In the genomic region with DNA sequence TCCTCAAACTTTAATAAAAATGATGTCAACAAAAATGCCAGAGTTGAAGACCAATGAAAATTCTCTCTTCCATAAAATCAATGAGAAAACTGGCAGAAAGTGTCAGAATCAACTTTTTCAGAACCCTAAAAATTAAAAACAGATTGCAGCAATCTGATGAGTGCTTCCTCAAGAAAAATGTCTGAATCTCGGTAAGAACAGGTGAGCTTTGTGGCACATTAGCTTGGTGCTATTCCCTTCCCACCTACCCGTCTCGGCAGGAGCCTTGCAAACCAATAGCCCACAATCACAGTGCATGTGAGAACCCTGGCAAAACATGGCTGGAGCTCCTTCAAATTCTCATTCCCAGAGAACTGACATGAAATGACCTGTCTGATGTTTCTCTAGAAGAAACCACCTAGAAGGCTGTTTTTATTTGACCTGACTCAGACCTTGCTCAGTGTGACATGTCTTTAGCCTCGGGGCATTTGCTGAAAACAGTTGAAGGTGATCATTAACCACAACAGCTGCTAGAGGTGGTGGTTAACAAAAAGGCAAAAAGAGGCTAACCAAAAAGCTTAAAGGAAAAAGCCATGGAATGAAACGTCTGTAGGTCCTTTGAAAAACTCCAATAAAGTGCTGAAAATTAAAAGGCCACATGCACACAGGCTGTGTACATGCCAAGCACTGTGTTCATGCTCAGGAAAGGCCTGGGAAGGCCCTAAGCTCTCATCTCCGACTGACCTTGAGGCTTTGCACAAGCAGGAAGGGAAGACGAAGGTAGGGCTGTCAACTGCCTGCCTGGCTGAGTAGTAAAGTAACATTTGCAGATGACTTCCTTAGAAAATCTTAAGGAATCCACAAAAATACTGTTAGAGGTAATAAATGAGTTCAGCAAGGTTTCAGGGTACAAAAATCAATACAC, we compare ENCODE assay signal across 18 cellular contexts.
DNase-seq lines count a peak whose midpoint lies in the region; ATAC-seq, FAIRE-seq and TF ChIP-seq lines count a peak whose summit lies in the region.
"Had no signal": no experiment of that assay in that cellular context is flagged by ENCODE, and none has a peak within 500 bp of the region (broad histone marks: within the 10 kb centered on the region; RNA-seq: fewer than 3 reads in every experiment).

No MANE protein-coding gene starts in this region.

- no peaks in the 10 kb centered on the region for H3K79me2 ChIP-seq in KMS-11 (ENCODE audit: insufficient read depth, low read depth)

- H3K36me3 ChIP-seq in KMS-11 (ENCODE audit: insufficient read depth): no peaks in the 10 kb centered on the region

- POLR2A ChIA-PET in A549 (lab: Yijun Ruan, JAX) (no interaction called here), RWPE1 (lab: Yijun Ruan, JAX; ENCODE audit: low non-redundant PET) (no interaction called here)

- no peak overlapping the region for H2AFZ ChIP-seq in KMS-11 (ENCODE audit: low read depth)

- TF ChIP-seq POLR2A in A549 (IDR thresholded peaks at IDR 0.05; ENCODE audit: low read length): no peak

- H3K4me2 ChIP-seq in A549 (peak overlapping the region; percentile 68), KMS-11 (peak overlapping the region; percentile 41; the same call in 1 of the 2 replicates)

- TF ChIP-seq CTCF in A549 (IDR thresholded peaks at IDR 0.05): no peak
- TF ChIP-seq CTCF in KMS-11 (conservative IDR thresholded peaks at IDR 0.05; ENCODE audit: low read depth, low read length): no peak
- TF ChIP-seq CTCF in RWPE1 (conservative IDR thresholded peaks at IDR 0.05; ENCODE audit: low read depth): no peak

- no peaks in the 10 kb centered on the region for H3K27me3 ChIP-seq in KMS-11 (ENCODE audit: insufficient read depth, low read depth)

- H3K27ac ChIP-seq in A549: peak overlapping the region in 1 of 2 experiments; percentile 27; a peak in 1 of 6 replicates
- peak overlapping the region; percentile 17; the same call in 1 of the 2 replicates for H3K27ac ChIP-seq in KMS-11
- no peak overlapping the region for H3K27ac ChIP-seq in RWPE1

- DNase-seq in A549 (ENCODE audit: low read depth in 1 of 2, low spot score in 1 of 2) (peak; percentile 54 to 64), RWPE1 (ENCODE audit: low spot score) (peak; percentile 60), islet precursor cell (peak; percentile 86), germinal center (ENCODE audit: low spot score) (no peak), 8988T (no peak), CD1c-positive myeloid dendritic cell (ENCODE audit: extremely low spot score) (no peak)
- DNase-seq: activated CD8-positive, alpha-beta T cell treated with anti-CD3 and anti-CD28 coated beads for 36 hours; activated naive CD8-positive, alpha-beta T cell treated with anti-CD3 and anti-CD28 coated beads, Interleukin-2, amount 50 U/mL, for 24 hours; caudate nucleus; effector CD8-positive, alpha-beta T cell; NCI-H1436; nephron progenitor cell; OCI-M1; stimulated activated CD4-positive, alpha-beta T cell treated with anti-CD3 and anti-CD28 coated beads, Interleukin-15, amount 100 ng/mL, for 24 hours had no signal

- ATAC-seq in A549: peak; percentile 65 to 72; a peak in 5 of 6 replicates
- no peak for ATAC-seq in GM19452 (IDR thresholded peaks at IDR 0.05; ENCODE audit: unreplicated experiment)
- ATAC-seq: activated CD8-positive, alpha-beta T cell treated with anti-CD3 and anti-CD28 coated beads for 36 hours; activated naive CD8-positive, alpha-beta T cell treated with anti-CD3 and anti-CD28 coated beads, Interleukin-2, amount 50 U/mL, for 24 hours had no signal

- FAIRE-seq in A549 (lab: Jason Lieb, UNC): peak; percentile 97
- FAIRE-seq: H1, urothelium cell line had no signal

- H3K4me1 ChIP-seq in A549 (peaks cover 17% of the 10 kb centered on the region), KMS-11 (ENCODE audit: low read depth, poor library complexity, severe bottlenecking) (peaks cover 21% of the 10 kb centered on the region)

- no peak overlapping the region for H3K9ac ChIP-seq in KMS-11

- no peak for TF ChIP-seq EP300 in A549 (IDR thresholded peaks at IDR 0.05)

- no peaks in the 10 kb centered on the region for H3K9me3 ChIP-seq in A549

- no peak for TF ChIP-seq RAD21 in A549 (conservative IDR thresholded peaks at IDR 0.05 in 1 of 2, IDR thresholded peaks at IDR 0.05 in 1 of 2)

- H3K4me3 ChIP-seq in A549 (no peak overlapping the region), KMS-11 (IDR thresholded peaks at IDR 0.05; ENCODE audit: insufficient read depth, low read depth, low read length) (no peak overlapping the region)

- WGBS in A549 (ENCODE audit: missing lambda C conversion rate): 14% methylated on average over 7 of the region's 7 CpGs

- CTCF ChIA-PET in A549 (lab: Yijun Ruan, JAX) (interaction anchor here (0.6 to 0.9 kb wide), 3 partner anchors 13 to 374 kb away, joined by 3 to 4 read pairs (median 3); no protein-coding TSS in a partner anchor), RWPE1 (lab: Yijun Ruan, JAX) (interaction anchor here (0.6 to 0.8 kb wide), 3 partner anchors 46 to 552 kb away, joined by 4 to 5 read pairs (median 4); no protein-coding TSS in a partner anchor)

- H4K20me1 ChIP-seq in KMS-11 (ENCODE audit: insufficient read depth): no peaks in the 10 kb centered on the region

TF ChIP-seq in A549, 52 proteins besides CTCF, POLR2A, EP300 and RAD21:
- no peak for TF ChIP-seq ZC3H11A (IDR thresholded peaks at IDR 0.05)
- TF ChIP-seq, protein P1, sequence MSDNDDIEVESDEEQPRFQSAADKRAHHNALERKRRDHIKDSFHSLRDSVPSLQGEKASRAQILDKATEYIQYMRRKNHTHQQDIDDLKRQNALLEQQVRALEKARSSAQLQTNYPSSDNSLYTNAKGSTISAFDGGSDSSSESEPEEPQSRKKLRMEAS (IDR thresholded peaks at IDR 0.05): 0 out of 2 replicates have a peak, but pooled peaks have one; percentile 50

Comparison
In these comparisons a context has a peak if more than half of its experiments do, and no peak if none do; other contexts are left out.
1. DNase-seq: peak in A549 (2 of 2), RWPE1 (single experiment) and islet precursor cell (single experiment); none in germinal center (single experiment), 8988T (single experiment) and CD1c-positive myeloid dendritic cell (single experiment).